In the genomic region with DNA sequence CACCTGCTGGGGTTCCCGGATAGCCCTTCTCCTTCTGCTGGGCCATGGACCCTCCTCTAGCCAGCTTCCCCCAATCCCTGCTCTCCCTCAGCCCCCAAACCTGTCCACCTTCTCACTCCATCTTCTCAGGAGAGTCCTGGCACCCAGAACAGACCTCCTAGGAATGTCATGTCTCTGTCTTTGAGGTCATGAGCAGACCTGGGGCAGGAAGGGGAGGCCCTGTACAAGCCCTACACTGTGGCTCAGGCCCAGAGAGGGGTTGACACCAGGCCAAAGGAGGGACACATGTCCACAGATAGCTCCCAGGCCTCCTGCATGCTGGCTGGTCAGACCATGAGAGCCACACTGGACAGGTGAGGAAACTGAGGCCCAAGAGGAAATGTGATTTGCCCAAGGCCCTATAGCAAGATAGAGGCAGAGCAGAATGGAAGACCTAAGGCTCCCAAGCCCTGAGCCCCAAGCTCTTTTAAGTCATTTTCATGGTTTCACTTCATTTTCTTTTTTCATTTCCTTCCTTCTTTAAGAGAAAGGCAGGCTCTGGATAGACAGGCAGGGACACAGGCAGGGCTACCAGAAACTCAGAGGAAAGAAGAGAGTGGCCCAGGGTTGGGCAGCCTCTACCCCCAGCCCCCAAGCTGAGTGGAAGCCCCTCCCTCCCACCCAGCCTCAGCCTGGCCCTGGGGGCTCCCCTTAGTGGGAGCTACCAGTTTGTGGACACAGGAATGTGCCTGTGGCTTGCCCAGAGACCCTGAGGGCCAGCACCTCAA, we compare ENCODE assay signal across 11 cellular contexts.
A peak's percentile ranks its signal among the peaks of the same experiment; 100 is the strongest.
DNase-seq lines count a peak whose midpoint lies in the region; ATAC-seq and TF ChIP-seq lines count a peak whose summit lies in the region.
"Had no signal": no experiment of that assay in that cellular context is flagged by ENCODE, and none has a peak within 500 bp of the region (broad histone marks: within the 10 kb centered on the region; RNA-seq: fewer than 3 reads in every experiment).

No MANE protein-coding gene starts in this region.

- H3K4me3 Mint-ChIP-seq in stimulated activated naive CD8-positive, alpha-beta T cell treated with anti-CD3 and anti-CD28 coated beads, Interleukin-15, Interleukin-2, amounts not matched to agents 100 ng/mL and 50 ng/mL, for 24 hours: no peak overlapping the region
- no peak overlapping the region for H3K4me3 Mint-ChIP-seq in neural crest cell

- no peaks in the 10 kb centered on the region for H3K9me3 Mint-ChIP-seq in stimulated activated naive CD8-positive, alpha-beta T cell treated with anti-CD3 and anti-CD28 coated beads, Interleukin-15, Interleukin-2, amounts not matched to agents 100 ng/mL and 50 ng/mL, for 24 hours
- no peaks in the 10 kb centered on the region for H3K9me3 Mint-ChIP-seq in neural crest cell

- no peak for ATAC-seq in stimulated activated naive CD8-positive, alpha-beta T cell treated with anti-CD3 and anti-CD28 coated beads, Interleukin-15, Interleukin-2, amounts not matched to agents 100 U/mL and 50 U/mL, for 24 hours
- peak; percentile 12 for ATAC-seq in esophagus mucosa
- ATAC-seq in HG02610 (IDR thresholded peaks at IDR 0.05; ENCODE audit: unreplicated experiment): no peak
- no peak for ATAC-seq in GM21723 (IDR thresholded peaks at IDR 0.05; ENCODE audit: unreplicated experiment)
- ATAC-seq: K562 had no signal

- no peaks in the 10 kb centered on the region for H3K27me3 Mint-ChIP-seq in stimulated activated naive CD8-positive, alpha-beta T cell treated with anti-CD3 and anti-CD28 coated beads, Interleukin-15, Interleukin-2, amounts not matched to agents 100 ng/mL and 50 ng/mL, for 24 hours
- no peaks in the 10 kb centered on the region for H3K27me3 Mint-ChIP-seq in neural crest cell (ENCODE audit: low read depth)

- DNase-seq in stimulated activated naive CD8-positive, alpha-beta T cell treated with anti-CD3 and anti-CD28 coated beads, Interleukin-15, Interleukin-2, amounts not matched to agents 100 U/mL and 50 U/mL, for 24 hours: no peak
- DNase-seq in neural crest cell (ENCODE audit: low read depth, low spot score) (no peak), C1 segment of cervical spinal cord (lab: John Stamatoyannopoulos, UW) (no peak), COLO668 (lab: John Stamatoyannopoulos, UW; ENCODE audit: unreplicated experiment) (no peak)
- DNase-seq: H7, NCI-H2029 had no signal

- no peaks in the 10 kb centered on the region for H3K36me3 Mint-ChIP-seq in stimulated activated naive CD8-positive, alpha-beta T cell treated with anti-CD3 and anti-CD28 coated beads, Interleukin-15, Interleukin-2, amounts not matched to agents 100 ng/mL and 50 ng/mL, for 24 hours (ENCODE audit: low read depth)
- peaks cover 4% of the 10 kb centered on the region for H3K36me3 Mint-ChIP-seq in neural crest cell (ENCODE audit: low read depth)

- peak overlapping the region; percentile 21 for H3K27ac Mint-ChIP-seq in stimulated activated naive CD8-positive, alpha-beta T cell treated with anti-CD3 and anti-CD28 coated beads, Interleukin-15, Interleukin-2, amounts not matched to agents 100 ng/mL and 50 ng/mL, for 24 hours
- peak overlapping the region; percentile 19 for H3K27ac Mint-ChIP-seq in neural crest cell (ENCODE audit: unreplicated experiment)

- H3K4me1 Mint-ChIP-seq in stimulated activated naive CD8-positive, alpha-beta T cell treated with anti-CD3 and anti-CD28 coated beads, Interleukin-15, Interleukin-2, amounts not matched to agents 100 ng/mL and 50 ng/mL, for 24 hours (ENCODE audit: low read depth): peaks cover 10% of the 10 kb centered on the region
- no peaks in the 10 kb centered on the region for H3K4me1 Mint-ChIP-seq in neural crest cell

- TF ChIP-seq CTCF in neural crest cell (conservative IDR thresholded peaks at IDR 0.05): no peak
